Comparison of ENCODE assay signal across 28 cellular contexts in the genomic region with DNA sequence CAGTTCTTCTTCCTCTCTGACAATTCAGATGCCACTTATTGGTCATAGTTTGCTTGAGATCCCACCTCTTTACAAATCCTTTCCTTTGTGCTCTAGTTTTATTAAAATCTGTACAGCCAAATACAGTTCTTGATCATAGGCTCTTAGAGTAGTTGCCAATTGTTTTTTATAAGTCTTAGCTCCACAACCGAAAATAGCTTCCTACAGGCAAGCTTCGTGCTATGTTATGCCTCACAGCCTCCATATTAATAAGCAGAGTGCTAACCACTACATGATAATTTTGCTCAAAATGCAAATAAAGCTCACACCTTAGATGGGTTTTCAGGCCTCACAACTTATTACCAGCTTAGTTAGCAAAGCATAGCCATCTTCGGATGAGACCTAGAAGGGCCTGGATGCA.
"Had no signal": no experiment of that assay in that cellular context is flagged by ENCODE, and none has a peak within 500 bp of the region (broad histone marks: within the 10 kb centered on the region; RNA-seq: fewer than 3 reads in every experiment).

No MANE protein-coding gene starts in this region.

- H3K27ac ChIP-seq: stomach, suprapubic skin, testis, thoracic aorta, thyroid gland, tibial artery, tibial nerve, transverse colon, upper lobe of left lung, upper lobe of right lung, uterus, vagina had no signal

- H3K4me1 Mint-ChIP-seq: stimulated activated effector memory CD8-positive, alpha-beta T cell treated with anti-CD3 and anti-CD28 coated beads, Interleukin-12 subunit alpha, Interleukin-12 subunit beta, amount 100 ng/mL, for 72 hours; stimulated activated memory B cell treated with anti-CD40 and anti-IgM and Interleukin-4, amounts not matched to agents 10 μg/mL and 1 μg/mL and 100 μg/mL, for 72 hours; stimulated activated naive B cell treated with anti-CD40 and anti-IgM and Interleukin-4, amounts not matched to agents 10 μg/mL and 1 μg/mL and 100 μg/mL, for 72 hours; stimulated activated naive CD8-positive, alpha-beta T cell treated with anti-CD3 and anti-CD28 coated beads, Interleukin-15, amount 100 ng/mL, for 72 hours had no signal

- H3K36me3 ChIP-seq: stomach, suprapubic skin, thoracic aorta, thyroid gland, tibial artery, tibial nerve, transverse colon, upper lobe of left lung, upper lobe of right lung, uterus, vagina had no signal

- H3K4me3 ChIP-seq: stomach, suprapubic skin, testis, thoracic aorta, thyroid gland, tibial artery, tibial nerve, transverse colon, upper lobe of left lung, upper lobe of right lung, uterus, vagina had no signal

- H3K4me3 Mint-ChIP-seq: stimulated activated effector memory CD8-positive, alpha-beta T cell treated with anti-CD3 and anti-CD28 coated beads, Interleukin-12 subunit alpha, Interleukin-12 subunit beta, amount 100 ng/mL, for 72 hours; stimulated activated memory B cell treated with anti-CD40 and anti-IgM and Interleukin-4, amounts not matched to agents 10 μg/mL and 1 μg/mL and 100 μg/mL, for 72 hours; stimulated activated naive B cell treated with anti-CD40 and anti-IgM and Interleukin-4, amounts not matched to agents 10 μg/mL and 1 μg/mL and 100 μg/mL, for 72 hours; stimulated activated naive CD8-positive, alpha-beta T cell treated with anti-CD3 and anti-CD28 coated beads, Interleukin-15, amount 100 ng/mL, for 72 hours; stimulated activated naive CD8-positive, alpha-beta T cell treated with anti-CD3 and anti-CD28 coated beads, Interleukin-15, Interleukin-2, amounts not matched to agents 100 ng/mL and 50 ng/mL, for 24 hours; type B pancreatic cell had no signal

- H3K9me3 Mint-ChIP-seq: stimulated activated memory B cell treated with anti-CD40 and anti-IgM and Interleukin-4, amounts not matched to agents 10 μg/mL and 1 μg/mL and 100 μg/mL, for 72 hours; stimulated activated naive B cell treated with anti-CD40 and anti-IgM and Interleukin-4, amounts not matched to agents 10 μg/mL and 1 μg/mL and 100 μg/mL, for 72 hours; stimulated activated naive CD8-positive, alpha-beta T cell treated with anti-CD3 and anti-CD28 coated beads, Interleukin-15, amount 100 ng/mL, for 72 hours; stimulated activated naive CD8-positive, alpha-beta T cell treated with anti-CD3 and anti-CD28 coated beads, Interleukin-15, Interleukin-2, amounts not matched to agents 100 ng/mL and 50 ng/mL, for 24 hours; type B pancreatic cell had no signal

- H3K27me3 ChIP-seq: stomach, suprapubic skin, testis, thyroid gland, tibial artery, tibial nerve, transverse colon, upper lobe of left lung, upper lobe of right lung, uterus, vagina had no signal

- ATAC-seq: stimulated activated effector memory CD8-positive, alpha-beta T cell treated with anti-CD3 and anti-CD28 coated beads, Interleukin-12 subunit alpha, Interleukin-12 subunit beta, amount 100 ng/mL, for 72 hours; stimulated activated memory B cell treated with anti-CD40 and anti-IgM and Interleukin-4, amounts not matched to agents 10 μg/mL and 1 μg/mL and 100 μg/mL, for 72 hours; stimulated activated naive B cell treated with anti-CD40 and anti-IgM and Interleukin-4, amounts not matched to agents 10 μg/mL and 1 μg/mL and 100 μg/mL, for 72 hours; stimulated activated naive CD8-positive, alpha-beta T cell treated with anti-CD3 and anti-CD28 coated beads, Interleukin-15, amount 100 ng/mL, for 72 hours; stimulated activated naive CD8-positive, alpha-beta T cell treated with anti-CD3 and anti-CD28 coated beads, Interleukin-15, Interleukin-2, amounts not matched to agents 100 U/mL and 50 U/mL, for 24 hours; upper lobe of right lung had no signal

- H3K27me3 Mint-ChIP-seq: stimulated activated memory B cell treated with anti-CD40 and anti-IgM and Interleukin-4, amounts not matched to agents 10 μg/mL and 1 μg/mL and 100 μg/mL, for 72 hours; stimulated activated naive CD8-positive, alpha-beta T cell treated with anti-CD3 and anti-CD28 coated beads, Interleukin-15, amount 100 ng/mL, for 72 hours; stimulated activated naive CD8-positive, alpha-beta T cell treated with anti-CD3 and anti-CD28 coated beads, Interleukin-15, Interleukin-2, amounts not matched to agents 100 ng/mL and 50 ng/mL, for 24 hours had no signal

- H3K27ac Mint-ChIP-seq: stimulated activated effector memory CD8-positive, alpha-beta T cell treated with anti-CD3 and anti-CD28 coated beads, Interleukin-12 subunit alpha, Interleukin-12 subunit beta, amount 100 ng/mL, for 72 hours; stimulated activated memory B cell treated with anti-CD40 and anti-IgM and Interleukin-4, amounts not matched to agents 10 μg/mL and 1 μg/mL and 100 μg/mL, for 72 hours; stimulated activated naive B cell treated with anti-CD40 and anti-IgM and Interleukin-4, amounts not matched to agents 10 μg/mL and 1 μg/mL and 100 μg/mL, for 72 hours; stimulated activated naive CD8-positive, alpha-beta T cell treated with anti-CD3 and anti-CD28 coated beads, Interleukin-15, amount 100 ng/mL, for 72 hours; stimulated activated naive CD8-positive, alpha-beta T cell treated with anti-CD3 and anti-CD28 coated beads, Interleukin-15, Interleukin-2, amounts not matched to agents 100 ng/mL and 50 ng/mL, for 24 hours; type B pancreatic cell had no signal

- DNase-seq: stimulated activated CD4-positive, alpha-beta T cell treated with anti-CD3 and anti-CD28 coated beads, Interleukin-2, amount 100 ng/mL, for 48 hours; stimulated activated CD4-positive, alpha-beta T cell treated with anti-CD3 and anti-CD28 coated beads, Interleukin-4, amount 100 ng/mL, for 1 hour; stimulated activated CD4-positive, alpha-beta T cell treated with anti-CD3 and anti-CD28 coated beads, Interleukin-4, amount 100 ng/mL, for 24 hours; stimulated activated CD4-positive, alpha-beta T cell treated with anti-CD3 and anti-CD28 coated beads, Interleukin-4, amount 100 ng/mL, for 4 hours; stimulated activated CD8-positive, alpha-beta memory T cell treated with anti-CD3 and anti-CD28 coated beads, Interleukin-4, amount 100 ng/mL, for 48 hours; stimulated activated naive B cell treated with anti-CD40 and anti-IgM and Interleukin-4, amounts not matched to agents 10 μg/mL and 1 μg/mL and 100 μg/mL, for 72 hours; stimulated activated naive CD4-positive, alpha-beta T cell; stimulated activated naive CD4-positive, alpha-beta T cell treated with Interleukin-2 at 50 U/mL for 16 hours; stimulated activated naive CD8-positive, alpha-beta T cell treated with anti-CD3 and anti-CD28 coated beads, Interleukin-15, amount 100 ng/mL, for 72 hours; stimulated activated naive CD8-positive, alpha-beta T cell treated with anti-CD3 and anti-CD28 coated beads, Interleukin-15, Interleukin-2, amounts not matched to agents 100 U/mL and 50 U/mL, for 24 hours; stomach; substantia nigra; testis; thyroid gland; tibial artery; transverse colon; trophoblast cell; upper lobe of left lung; upper lobe of right lung; uterus had no signal

- H3K9me3 ChIP-seq: stomach, suprapubic skin, testis, thoracic aorta, thyroid gland, tibial artery, tibial nerve, transverse colon, upper lobe of left lung, upper lobe of right lung, uterus, vagina had no signal

- H3K4me1 ChIP-seq: suprapubic skin, testis, transverse colon, upper lobe of right lung, uterus, vagina had no signal

- H3K36me3 Mint-ChIP-seq: stimulated activated effector memory CD8-positive, alpha-beta T cell treated with anti-CD3 and anti-CD28 coated beads, Interleukin-12 subunit alpha, Interleukin-12 subunit beta, amount 100 ng/mL, for 72 hours; stimulated activated memory B cell treated with anti-CD40 and anti-IgM and Interleukin-4, amounts not matched to agents 10 μg/mL and 1 μg/mL and 100 μg/mL, for 72 hours; stimulated activated naive B cell treated with anti-CD40 and anti-IgM and Interleukin-4, amounts not matched to agents 10 μg/mL and 1 μg/mL and 100 μg/mL, for 72 hours; type B pancreatic cell had no signal
